ENCODE assay signal across 18 cellular contexts in genomic region chr10:111148025-111148424, GRCh38.
A peak's percentile ranks its signal among the peaks of the same experiment; 100 is the strongest.
DNase-seq lines count a peak whose midpoint lies in the region; ATAC-seq, FAIRE-seq and TF ChIP-seq lines count a peak whose summit lies in the region.
"Had no signal": no experiment of that assay in that cellular context is flagged by ENCODE, and none has a peak within 500 bp of the region (broad histone marks: within the 10 kb centered on the region; RNA-seq: fewer than 3 reads in every experiment).

No MANE protein-coding gene starts in this region.

- peak overlapping the region; percentile 52; the same call in 1 of the 2 replicates for H3K18ac ChIP-seq in H1 (ENCODE audit: extremely low read depth, low read length)

- no peak overlapping the region for H3K23ac ChIP-seq in H1 (ENCODE audit: insufficient read length)

- H3K4me3 ChIP-seq in right cardiac atrium (ENCODE audit: low read length) (no peak overlapping the region), H1 (ENCODE audit: extremely low read depth in 1 of 4, insufficient read depth in 2 of 4, low read depth in 3 of 4, low read length in 4 of 4) (no peak overlapping the region), gastrocnemius medialis (no peak overlapping the region)

- no peak overlapping the region for H3K14ac ChIP-seq in H1 (ENCODE audit: insufficient read length)

- H2BK12ac ChIP-seq in H1 (ENCODE audit: low read depth, low read length), result no peak overlapping the region

- H2BK20ac ChIP-seq in H1 (ENCODE audit: low read length), result no peak overlapping the region

- H3K79me1 ChIP-seq in H1 (ENCODE audit: low read depth, low read length), result no peaks in the 10 kb centered on the region

- H2AFZ ChIP-seq in H1 (ENCODE audit: low read length), result no peak overlapping the region

- H2BK120ac ChIP-seq in H1 (replicated peaks; ENCODE audit: low read depth, low read length), result no peak overlapping the region

- TF ChIP-seq EP300 in H1 (IDR thresholded peaks at IDR 0.05; ENCODE audit: borderline replicate concordance in 1 of 2, low read depth in 2 of 2, low read length in 2 of 2), result no peak

- H3K27me3 ChIP-seq in right cardiac atrium (ENCODE audit: control insufficient read depth, insufficient read depth) (no peaks in the 10 kb centered on the region), H1 (replicated peaks in 1 of 4; ENCODE audit: control insufficient read depth in 3 of 4, extremely low read depth in 1 of 4, insufficient read depth in 3 of 4, low read length in 3 of 4) (no peaks in the 10 kb centered on the region), gastrocnemius medialis (peaks cover 0 to 3% (median 0%) of the 10 kb centered on the region in 3 donors)

- no peak for FAIRE-seq in H1 (lab: Jason Lieb, UNC)
- FAIRE-seq: A204.1, GM19239 had no signal

- intact Hi-C loops in Right ventricle myocardium inferior (cut with DNase I), result no loop called here
- intact Hi-C loops in right cardiac atrium (cut with DNase I), result no loop called here
- intact Hi-C loops in gastrocnemius medialis (cut with DNase I; ENCODE audit: low total_unique reads), result no loop called here

- TF ChIP-seq CTCF in H1 (IDR thresholded peaks at IDR 0.05; ENCODE audit: control extremely low read depth in 1 of 3, insufficient read depth in 1 of 3, low read depth in 1 of 3, low read length in 3 of 3), result no peak
- TF ChIP-seq CTCF in gastrocnemius medialis (IDR thresholded peaks at IDR 0.05 in 4 of 5, conservative IDR thresholded peaks at IDR 0.05 in 1 of 5), result no peak

- H2BK5ac ChIP-seq in H1 (ENCODE audit: low read depth, low read length), result no peak overlapping the region

- TF ChIP-seq RAD21 in H1 (IDR thresholded peaks at IDR 0.05 in 1 of 2, conservative IDR thresholded peaks at IDR 0.05 in 1 of 2; ENCODE audit: low read depth in 2 of 2, low read length in 2 of 2), result no peak

- no peak overlapping the region for H3K27ac ChIP-seq in right cardiac atrium (ENCODE audit: low read length)
- no peak overlapping the region for H3K27ac ChIP-seq in H1 (ENCODE audit: low read depth, low read length)
- H3K27ac ChIP-seq in gastrocnemius medialis, result no peak overlapping the region

- DNase-seq in Right ventricle myocardium inferior (ENCODE audit: missing footprints) (no peak), right cardiac atrium (no peak), LHCN-M2 (ENCODE audit: low read depth) (peak; percentile 32), H1 (ENCODE audit: low read depth in 1 of 2, low spot score in 2 of 2) (no peak), gastrocnemius medialis (peak; percentile 46 to 50), HEK293T (ENCODE audit: extremely low spot score) (no peak), NCI-H526 (lab: John Stamatoyannopoulos, UW) (no peak)
- DNase-seq: EL, Karpas-422, NCI-H1694, NCI-H510A, NCI-H82, OCI-M1, SHP77, T-cell had no signal

- no peaks in the 10 kb centered on the region for H4K20me1 ChIP-seq in H1 (replicated peaks in 1 of 2; ENCODE audit: control insufficient read depth in 1 of 2, insufficient read depth in 2 of 2, low read length in 2 of 2)

- no peak overlapping the region for H3K4ac ChIP-seq in H1 (replicated peaks; ENCODE audit: insufficient read length, low read depth, low read length)

- H3K9me3 ChIP-seq in right cardiac atrium (ENCODE audit: control insufficient read depth, low read length), result no peaks in the 10 kb centered on the region
- H3K9me3 ChIP-seq in H1 (ENCODE audit: insufficient read depth in 2 of 2, low read depth in 1 of 2, low read length in 1 of 2), result no peaks in the 10 kb centered on the region
- no peaks in the 10 kb centered on the region for H3K9me3 ChIP-seq in gastrocnemius medialis

- H3K4me2 ChIP-seq in H1 (ENCODE audit: insufficient read depth in 1 of 2, low read depth in 2 of 2, low read length in 2 of 2), result no peak overlapping the region

- H3K4me1 ChIP-seq in right cardiac atrium (ENCODE audit: control insufficient read depth, insufficient read depth, low read length), result no peaks in the 10 kb centered on the region
- no peaks in the 10 kb centered on the region for H3K4me1 ChIP-seq in H1 (replicated peaks in 1 of 4; ENCODE audit: control insufficient read depth in 3 of 4, insufficient read depth in 4 of 4, low read length in 3 of 4)
- peaks cover 6 to 11% of the 10 kb centered on the region in 2 donors for H3K4me1 ChIP-seq in gastrocnemius medialis

- no peak for TF ChIP-seq POLR2A in H1 (IDR thresholded peaks at IDR 0.05; ENCODE audit: control extremely low read depth in 1 of 2, low read depth in 2 of 2, low read length in 2 of 2)
- TF ChIP-seq POLR2A in gastrocnemius medialis (IDR thresholded peaks at IDR 0.05), result no peak

- H3K56ac ChIP-seq in H1 (replicated peaks; ENCODE audit: insufficient read length, low read depth, low read length), result no peak overlapping the region

- ATAC-seq in Right ventricle myocardium inferior (peak; percentile 64), right cardiac atrium (no peak), gastrocnemius medialis (peak; percentile 95 to 97)
- ATAC-seq: SK-N-SH treated with all-trans-retinoic acid at 6 μM for 48 hours, T-cell had no signal

- H3K79me2 ChIP-seq in H1 (ENCODE audit: control insufficient read depth in 1 of 2, insufficient read depth in 2 of 2, low read length in 2 of 2), result no peaks in the 10 kb centered on the region

- in situ Hi-C loops in gastrocnemius medialis (cut with MboI; ENCODE audit: low sequenced_read_pairs in 4 of 4), result no loop called here

- H3K9ac ChIP-seq in H1 (replicated peaks in 1 of 4; ENCODE audit: extremely low read depth in 1 of 4, low read depth in 3 of 4, low read length in 3 of 4), result no peak overlapping the region

- H4K5ac ChIP-seq in H1 (ENCODE audit: insufficient read length, low read depth, low read length), result no peak overlapping the region

- H3K23me2 ChIP-seq in H1 (ENCODE audit: low read depth, low read length), result no peaks in the 10 kb centered on the region

- no peak overlapping the region for H4K91ac ChIP-seq in H1 (replicated peaks; ENCODE audit: insufficient read length, low read length)

- 29% methylated on average over 6 of the region's 6 CpGs for WGBS in right cardiac atrium
- 78% methylated on average over 6 of the region's 6 CpGs; no CpG with 5 or more reads in 1 of the 2 experiments for WGBS in H1 (ENCODE audit: extremely low coverage in 1 of 2, insufficient coverage in 1 of 2, insufficient read length in 1 of 2, insufficient replicate concordance in 2 of 2, low coverage in 1 of 2, low lambda C conversion rate in 2 of 2, missing lambda C conversion rate in 1 of 2), 2 experiments

- no peak overlapping the region for H2AK5ac ChIP-seq in H1 (ENCODE audit: low read depth, low read length)

- no peak overlapping the region for H2BK15ac ChIP-seq in H1 (ENCODE audit: low read length)

- POLR2A ChIA-PET in H1 (lab: Charles Lee; ENCODE audit: partially characterized antibody), result no interaction called here
- POLR2A ChIA-PET in HEK293T (lab: Yijun Ruan, JAX), result no interaction called here

- H4K8ac ChIP-seq in H1 (ENCODE audit: extremely low read depth, insufficient read depth, low read length), result no peak overlapping the region

- no peaks in the 10 kb centered on the region for H3K36me3 ChIP-seq in H1 (ENCODE audit: control insufficient read depth in 2 of 4, insufficient read depth in 4 of 4, low read length in 3 of 4)
- no peaks in the 10 kb centered on the region for H3K36me3 ChIP-seq in gastrocnemius medialis

- CTCF ChIA-PET in H1 (lab: Charles Lee; ENCODE audit: partially characterized antibody) (interaction anchor here (0.6 to 1.4 kb wide), 2 partner anchors 14 to 18 kb away, joined by 4 to 5 read pairs; no protein-coding TSS in a partner anchor), HEK293T (lab: Yijun Ruan, JAX) (no interaction called here)

TF ChIP-seq in H1, 55 proteins besides CTCF, POLR2A, EP300 and RAD21 (continues in another document):
- no peak for TF ChIP-seq YY1 (IDR thresholded peaks at IDR 0.05; ENCODE audit: low read depth, low read length)
- TF ChIP-seq SIRT6 (IDR thresholded peaks at IDR 0.05; ENCODE audit: low read length), result no peak
- TF ChIP-seq HDAC2 (IDR thresholded peaks at IDR 0.05; ENCODE audit: borderline replicate concordance in 1 of 2, low read depth in 2 of 2, low read length in 2 of 2), result no peak
- TF ChIP-seq TEAD4 (IDR thresholded peaks at IDR 0.05; ENCODE audit: low read depth, low read length), result no peak
- no peak for TF ChIP-seq CHD1 (IDR thresholded peaks at IDR 0.05; ENCODE audit: low read depth, low read length)

TF ChIP-seq in HEK293T, 16 proteins besides CTCF, POLR2A, EP300 and RAD21:
- no peak for TF ChIP-seq BHLHE40 (IDR thresholded peaks at IDR 0.05; ENCODE audit: borderline replicate concordance)
- TF ChIP-seq FOXK2 (IDR thresholded peaks at IDR 0.05), result no peak
- TF ChIP-seq HDGF (IDR thresholded peaks at IDR 0.05; ENCODE audit: borderline replicate concordance), result no peak
- TF ChIP-seq L3MBTL2 (conservative IDR thresholded peaks at IDR 0.05), result no peak
- no peak for TF ChIP-seq SUZ12 (IDR thresholded peaks at IDR 0.05)
- TF ChIP-seq NFRKB (IDR thresholded peaks at IDR 0.05), result no peak
- no peak for TF ChIP-seq CTBP1 (IDR thresholded peaks at IDR 0.05; ENCODE audit: borderline replicate concordance)
- TF ChIP-seq ELF4 (IDR thresholded peaks at IDR 0.05), result no peak
- no peak for TF ChIP-seq LEF1 (IDR thresholded peaks at IDR 0.05; ENCODE audit: borderline replicate concordance)
- TF ChIP-seq FOXA1 (IDR thresholded peaks at IDR 0.05), result no peak
- no peak for TF ChIP-seq ZNF384 (IDR thresholded peaks at IDR 0.05)
- TF ChIP-seq FOXM1 (IDR thresholded peaks at IDR 0.05; ENCODE audit: borderline replicate concordance), result no peak
- TF ChIP-seq ARNT (IDR thresholded peaks at IDR 0.05), result no peak
- TF ChIP-seq PKNOX1 (IDR thresholded peaks at IDR 0.05), result no peak

Comparison
In these comparisons a context has a peak if more than half of its experiments do, and no peak if none do; other contexts are left out.
1. ATAC-seq: peak in Right ventricle myocardium inferior (single experiment) and gastrocnemius medialis (2 of 2); none in right cardiac atrium (0 of 2).
2. DNase-seq: peak in LHCN-M2 (single experiment) and gastrocnemius medialis (2 of 2); none in Right ventricle myocardium inferior (single experiment), right cardiac atrium (0 of 3), H1 (0 of 2), HEK293T (single experiment) and NCI-H526 (0 of 2).